In the genomic region with DNA sequence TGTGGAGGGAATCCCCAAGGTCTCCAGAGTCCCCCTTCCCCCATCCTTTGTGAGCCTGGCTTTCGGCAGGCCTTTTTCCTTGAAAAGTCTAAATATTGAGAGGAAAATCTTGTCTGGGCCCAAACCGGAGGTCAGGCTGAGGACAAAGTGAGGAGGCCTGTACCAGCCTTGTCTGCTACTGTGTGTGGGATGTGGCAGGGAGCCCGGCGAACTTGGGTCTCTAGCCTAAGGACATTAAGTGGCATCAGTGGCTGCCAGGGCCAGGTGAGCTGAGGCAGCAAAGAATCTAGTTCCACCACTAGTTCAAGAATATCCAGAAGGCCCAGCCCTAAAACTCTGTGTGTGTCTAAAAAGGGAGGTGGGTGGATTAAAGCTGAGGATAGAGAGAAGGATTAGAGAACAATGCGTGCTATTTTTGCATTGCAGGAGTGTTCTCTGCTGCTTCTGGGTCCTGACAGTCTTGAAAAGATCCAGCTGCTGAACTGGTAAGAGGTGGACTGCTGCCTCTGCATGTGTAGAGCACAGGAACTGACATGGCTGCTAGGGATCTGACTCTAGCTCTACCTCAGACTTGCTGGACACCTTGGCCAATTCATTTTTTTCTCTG, we compare ENCODE assay signal across 8 cellular contexts. TPM values are rescaled to one million over a fixed set of nuclear protein-coding genes. Genes with fewer than 3 reads are reported as not detected.
DNase-seq lines count a peak whose midpoint lies in the region; ATAC-seq and TF ChIP-seq lines count a peak whose summit lies in the region.

No MANE protein-coding gene starts in this region.

- peaks cover 28% of the 10 kb centered on the region for H3K79me2 ChIP-seq in OCI-LY3 (ENCODE audit: low read length)

- H3K23ac ChIP-seq in neuronal stem cell (ENCODE audit: low read depth, low read length, poor library complexity): no peak overlapping the region

- POLR2A ChIA-PET in CD4-positive, alpha-beta T cell (lab: Charles Lee): interaction anchor here (0.8 to 3.0 kb wide), 5 partner anchors 189 to 829 kb away, joined by 3 to 14 read pairs (median 6); partner anchors contain the start of genes MTMR8 and ZC3H12B

- no peak for ATAC-seq in CD4-positive, alpha-beta T cell (ENCODE audit: poor library complexity)
- no peak for ATAC-seq in HG03342 (IDR thresholded peaks at IDR 0.05; ENCODE audit: unreplicated experiment)
- no peak for ATAC-seq in GM18520 (IDR thresholded peaks at IDR 0.05; ENCODE audit: unreplicated experiment)

- H2AFZ ChIP-seq in OCI-LY3 (ENCODE audit: low read depth, low read length) (0 out of 2 replicates have a peak overlapping the region, but pooled peaks have one; percentile 3), neuronal stem cell (ENCODE audit: low read length) (peak overlapping the region; percentile 93)

- no peak overlapping the region for H4K91ac ChIP-seq in neuronal stem cell (ENCODE audit: low read depth, low read length, poor library complexity)

- peak overlapping the region; percentile 70 for H3K4me2 ChIP-seq in OCI-LY3 (ENCODE audit: low read length)
- peak overlapping the region; percentile 40 for H3K4me2 ChIP-seq in neuronal stem cell (ENCODE audit: insufficient read depth, low read length, poor library complexity, severe bottlenecking)

- H3K9me3 Mint-ChIP-seq in CD4-positive, alpha-beta T cell: no peaks in the 10 kb centered on the region

- no peak overlapping the region for H2BK120ac ChIP-seq in neuronal stem cell (ENCODE audit: low read depth, low read length)

- peak overlapping the region; percentile 87 for H3K9ac ChIP-seq in OCI-LY3 (ENCODE audit: low read length)
- peak overlapping the region; percentile 21 for H3K9ac ChIP-seq in neuronal stem cell (ENCODE audit: low read depth, low read length, poor library complexity)

- H2BK15ac ChIP-seq in neuronal stem cell (ENCODE audit: low read length): no peak overlapping the region

- peaks cover 5% of the 10 kb centered on the region for H3K36me3 Mint-ChIP-seq in CD4-positive, alpha-beta T cell (ENCODE audit: low read depth)

- no peaks in the 10 kb centered on the region for H4K20me1 ChIP-seq in OCI-LY3 (ENCODE audit: insufficient read depth, low read length)

- H2BK12ac ChIP-seq in neuronal stem cell (ENCODE audit: low read length): no peak overlapping the region

- no peak overlapping the region for H3K4ac ChIP-seq in neuronal stem cell (ENCODE audit: low read length)

- peaks cover 22% of the 10 kb centered on the region for H3K4me1 Mint-ChIP-seq in CD4-positive, alpha-beta T cell (ENCODE audit: low read depth)

- peak overlapping the region; percentile 88 for H3K4me3 ChIP-seq in OCI-LY3 (ENCODE audit: low read length)
- H3K4me3 ChIP-seq in epithelial cell of esophagus (ENCODE audit: low read length): peak overlapping the region; percentile 58
- H3K4me3 ChIP-seq in neuronal stem cell (ENCODE audit: low read length in 2 of 2): peak overlapping the region in 1 of 2 donors; percentile 62

- H3K9me3 ChIP-seq in CD4-positive, alpha-beta T cell (ENCODE audit: control insufficient read depth, low read length): no peaks in the 10 kb centered on the region
- H3K9me3 ChIP-seq in OCI-LY3 (ENCODE audit: insufficient read depth, low read length) (no peaks in the 10 kb centered on the region), neuronal stem cell (replicated peaks in 1 of 2; ENCODE audit: control insufficient read depth in 2 of 2, insufficient read depth in 1 of 2, low read depth in 1 of 2, low read length in 2 of 2) (no peaks in the 10 kb centered on the region)

- H3K4me3 Mint-ChIP-seq in CD4-positive, alpha-beta T cell: peak overlapping the region; percentile 99

- DNase-seq in CD4-positive, alpha-beta T cell: no peak
- DNase-seq in epithelial cell of esophagus (ENCODE audit: low read depth) (peak; percentile 23), neuronal stem cell (ENCODE audit: low spot score) (no peak), activated gamma-delta T cell treated with Interleukin-2 at 50 U/mL for 16 hours (no peak)
- no peak for DNase-seq in effector CD8-positive, alpha-beta T cell (lab: John Stamatoyannopoulos, UW)

- peak overlapping the region; percentile 90 for H3K27ac Mint-ChIP-seq in CD4-positive, alpha-beta T cell

- CTCF ChIA-PET in CD4-positive, alpha-beta T cell (lab: Charles Lee): interaction anchor here (0.6 kb wide), 1 partner anchor 39 kb away, joined by 4 read pairs; no protein-coding TSS in a partner anchor

- H4K8ac ChIP-seq in neuronal stem cell (ENCODE audit: low read depth, low read length): no peak overlapping the region

- peak overlapping the region; percentile 81 for H3K27ac ChIP-seq in CD4-positive, alpha-beta T cell (ENCODE audit: low read depth, low read length)
- H3K27ac ChIP-seq in OCI-LY3 (ENCODE audit: low read length) (peak overlapping the region; percentile 74), neuronal stem cell (replicated peaks; ENCODE audit: low read length) (peak overlapping the region; percentile 72)

- no peak overlapping the region for H2AK5ac ChIP-seq in neuronal stem cell (ENCODE audit: low read depth, low read length)

- no CpG with 5 or more reads among the region's 5 CpGs for WGBS in neuronal stem cell (ENCODE audit: extremely low coverage in 2 of 2, insufficient read length in 2 of 2, insufficient replicate concordance in 1 of 2), 2 donors

- H3K36me3 ChIP-seq in OCI-LY3 (replicated peaks; ENCODE audit: low read depth, low read length) (no peaks in the 10 kb centered on the region), neuronal stem cell (replicated peaks in 1 of 2; ENCODE audit: control insufficient read depth in 2 of 2, insufficient read depth in 2 of 2, low read length in 2 of 2) (no peaks in the 10 kb centered on the region)

- peaks cover 3% of the 10 kb centered on the region for H3K79me1 ChIP-seq in neuronal stem cell (ENCODE audit: low read depth, low read length)

- no peaks in the 10 kb centered on the region for H3K27me3 ChIP-seq in CD4-positive, alpha-beta T cell (ENCODE audit: control insufficient read depth, insufficient read depth, low read length)
- no peaks in the 10 kb centered on the region for H3K27me3 ChIP-seq in OCI-LY3 (ENCODE audit: low read depth, low read length)
- H3K27me3 ChIP-seq in neuronal stem cell (ENCODE audit: control insufficient read depth in 3 of 3, insufficient read depth in 3 of 3, low read depth in 1 of 3, low read length in 3 of 3): no peaks in the 10 kb centered on the region

- intact Hi-C loops in CD4-positive, alpha-beta T cell (cut with DNase I, micrococcal nuclease): loop anchor here (2.0 to 10.0 kb wide), 7 partner anchors 188 to 1328 kb away; partner anchors contain the start of genes LAS1L (in 2 of the 2), ZC4H2 (in 2 of the 2), MTMR8 (in 1 of the 2) and ZC3H12B (in 1 of the 2)

- peaks cover 11% of the 10 kb centered on the region for H3K4me1 ChIP-seq in OCI-LY3 (ENCODE audit: low read length)
- peaks cover 5% of the 10 kb centered on the region in 2 donors for H3K4me1 ChIP-seq in neuronal stem cell (ENCODE audit: control insufficient read depth in 2 of 2, insufficient read depth in 1 of 2, low read depth in 1 of 2, low read length in 2 of 2)

- H2BK5ac ChIP-seq in neuronal stem cell (ENCODE audit: low read length): no peak overlapping the region

- no peak for TF ChIP-seq CTCF in CD4-positive, alpha-beta T cell (IDR thresholded peaks at IDR 0.05)
- TF ChIP-seq CTCF in OCI-LY3 (IDR thresholded peaks at IDR 0.05; ENCODE audit: low read depth, low read length): no peak
- TF ChIP-seq CTCF in epithelial cell of esophagus (IDR thresholded peaks at IDR 0.05; ENCODE audit: insufficient read depth, low read depth, low read length, missing control alignments): no peak

- H3K18ac ChIP-seq in neuronal stem cell (ENCODE audit: low read length): no peak overlapping the region

- no peak overlapping the region for H3K14ac ChIP-seq in neuronal stem cell (ENCODE audit: low read length)

- H3K27me3 Mint-ChIP-seq in CD4-positive, alpha-beta T cell: no peaks in the 10 kb centered on the region

RNA-seq across cellular contexts. Expression of gene AMER1, which starts 1.2 kb away (rescaled TPM):
- total RNA-seq in CD4-positive, alpha-beta T cell: 1 to 10 TPM; 2.9 to 3.0 TPM
- polyA plus RNA-seq in neuronal stem cell (2013, experiment 1 of 2): 4.4 TPM
- polyA plus RNA-seq in neuronal stem cell (2013, experiment 2 of 2): 4.5 TPM

RNA-seq across cellular contexts. Expression of gene ASB12, which starts 23.7 kb away (rescaled TPM):
- not detected for total RNA-seq in CD4-positive, alpha-beta T cell
- 0.28 TPM for polyA plus RNA-seq in neuronal stem cell (2013, experiment 1 of 2)
- 0.24 TPM for polyA plus RNA-seq in neuronal stem cell (2013, experiment 2 of 2)
